ENCODE assay signal across 1 cellular context in the genomic region with DNA sequence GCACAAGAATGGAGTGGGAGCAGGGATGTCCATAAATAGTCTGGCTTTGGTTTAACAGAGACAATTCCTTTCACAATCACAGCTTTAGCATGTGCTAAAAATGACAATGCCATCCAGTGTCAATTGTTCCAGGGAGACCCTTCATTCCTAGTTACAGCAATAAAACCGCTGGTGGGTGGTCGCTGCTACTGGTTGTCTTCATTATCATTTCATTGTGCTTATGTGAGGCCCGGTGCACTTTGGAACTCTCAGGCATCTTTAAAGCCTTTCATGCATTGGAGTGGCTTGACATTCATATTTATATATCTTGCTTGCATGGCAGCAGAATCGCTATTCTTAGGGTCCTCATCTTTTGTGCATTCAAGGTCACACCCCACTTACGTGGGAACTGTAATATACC.
TF ChIP-seq lines count a peak whose summit lies in the region.

No MANE protein-coding gene starts in this region.

TF ChIP-seq in GM23338, 12 proteins besides CTCF, POLR2A, EP300 and RAD21 (continued from another document):
- no peak for TF ChIP-seq ZNF331 (CRISPR knock-in tag; IDR thresholded peaks at IDR 0.05; ENCODE audit: low read depth)
